11 cellular contexts compared by ENCODE assay signal in the genomic region with DNA sequence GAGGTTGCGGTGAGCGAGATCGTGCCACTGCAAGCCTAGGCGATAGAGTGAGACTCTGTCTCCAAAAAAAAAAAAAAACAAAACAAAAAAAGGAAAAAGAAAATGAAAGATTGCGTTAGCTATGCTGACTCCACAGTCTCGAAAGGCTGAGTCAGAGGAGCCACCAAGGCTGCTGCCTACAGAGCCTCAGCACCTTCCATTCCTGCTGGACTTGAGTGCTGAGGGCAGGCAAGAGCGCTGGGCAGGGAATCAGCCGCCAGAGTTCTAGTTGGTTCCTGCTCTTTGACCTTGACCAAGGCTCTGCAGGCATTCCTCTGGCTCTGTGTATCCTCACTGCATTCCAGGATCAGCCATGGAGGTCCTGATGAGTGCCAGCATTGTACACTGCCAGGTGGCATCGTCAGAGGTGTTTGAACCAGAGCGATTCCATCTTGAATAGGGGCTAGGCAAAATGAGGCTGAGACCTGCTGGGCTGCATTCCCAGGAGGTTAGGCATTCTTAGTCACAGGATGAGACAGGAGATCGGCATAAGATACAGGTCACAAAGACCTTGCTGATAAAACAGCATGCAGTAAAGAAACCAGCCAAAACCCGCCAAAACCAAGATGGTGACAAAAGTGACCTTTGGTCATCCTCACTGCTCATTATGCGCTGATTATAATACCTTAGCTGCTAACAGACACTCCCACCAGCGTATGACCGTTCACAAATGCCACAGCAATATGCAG. TPM values are rescaled to one million over a fixed set of nuclear protein-coding genes. Genes with fewer than 3 reads are reported as not detected.
DNase-seq lines count a peak whose midpoint lies in the region; ATAC-seq and TF ChIP-seq lines count a peak whose summit lies in the region.
"Had no signal": no experiment of that assay in that cellular context is flagged by ENCODE, and none has a peak within 500 bp of the region (broad histone marks: within the 10 kb centered on the region; RNA-seq: fewer than 3 reads in every experiment).

No MANE protein-coding gene starts in this region.

- peaks cover 9 to 18% (median 13%) of the 10 kb centered on the region in 11 experiments for H3K27me3 ChIP-seq in BLaER1 treated with 17β-estradiol and CSF1 and Interleukin-3, amounts not matched to agents 10 nM and 100 nM

- H3K4me2 ChIP-seq in BLaER1 treated with 17β-estradiol and CSF1 and Interleukin-3, amounts not matched to agents 10 nM and 100 nM, result peak overlapping the region in 6 of 11 experiments; percentile 41 to 92 (median 82); a peak in 11 of 22 replicates

- H3K36me3 ChIP-seq in BLaER1 treated with 17β-estradiol and CSF1 and Interleukin-3, amounts not matched to agents 10 nM and 100 nM, result peaks cover 0 to 24% (median 0%) of the 10 kb centered on the region in 11 experiments; a peak in 6 of 22 replicates

- peaks cover 0 to 9% (median 7%) of the 10 kb centered on the region in 11 experiments; a peak in 15 of 22 replicates for H3K9me3 ChIP-seq in BLaER1 treated with 17β-estradiol and CSF1 and Interleukin-3, amounts not matched to agents 10 nM and 100 nM (replicated peaks in 1 of 11)

- peak; percentile 56 for DNase-seq in HT1080 (ENCODE audit: low read depth)
- peak; percentile 18 for DNase-seq in astrocyte of the cerebellum (ENCODE audit: low read depth)
- DNase-seq in left lobe of liver (ENCODE audit: low spot score), result peak; percentile 81
- no peak for DNase-seq in amygdala (lab: John Stamatoyannopoulos, UW)
- DNase-seq: DND-41, NCI-H1105 treated with DMSO at 0.1 percent for 48 hours had no signal

- H3K27ac ChIP-seq in BLaER1 treated with 17β-estradiol and CSF1 and Interleukin-3, amounts not matched to agents 10 nM and 100 nM, result peak overlapping the region in 4 of 11 experiments; percentile 1 to 77 (median 72); a peak in 6 of 22 replicates

- H3K4me3 ChIP-seq in BLaER1 treated with 17β-estradiol and CSF1 and Interleukin-3, amounts not matched to agents 10 nM and 100 nM, result no peak overlapping the region
- no peak overlapping the region for H3K4me3 ChIP-seq in astrocyte of the cerebellum (ENCODE audit: low read depth, low read length)

- peaks cover 27 to 76% (median 34%) of the 10 kb centered on the region in 10 experiments for H3K4me1 ChIP-seq in BLaER1 treated with 17β-estradiol and CSF1 and Interleukin-3, amounts not matched to agents 10 nM and 100 nM

- H4K20me1 ChIP-seq in BLaER1 treated with 17β-estradiol and CSF1 and Interleukin-3, amounts not matched to agents 10 nM and 100 nM, result 0 out of 22 replicates have a peak, but pooled peaks cover 0 to 5% (median 0%) of the 10 kb centered on the region in 11 experiments

- peak; percentile 84 for ATAC-seq in left lobe of liver
- ATAC-seq in HG03442 (IDR thresholded peaks at IDR 0.05; ENCODE audit: unreplicated experiment), result no peak
- ATAC-seq in GM18861 (IDR thresholded peaks at IDR 0.05; ENCODE audit: unreplicated experiment), result no peak
- ATAC-seq in GM19397 (IDR thresholded peaks at IDR 0.05; ENCODE audit: unreplicated experiment), result no peak

- no peak for TF ChIP-seq CTCF in astrocyte of the cerebellum (IDR thresholded peaks at IDR 0.05; ENCODE audit: low read depth, low read length, missing control alignments)

- H3K9ac ChIP-seq in BLaER1 treated with 17β-estradiol and CSF1 and Interleukin-3, amounts not matched to agents 10 nM and 100 nM, result peak overlapping the region in 3 of 11 experiments; percentile 45 to 65 (median 49); a peak in 5 of 22 replicates

- in situ Hi-C loops in astrocyte of the cerebellum (cut with HindIII; ENCODE audit: low sequenced_read_pairs), result no loop called here

RNA-seq across cellular contexts. Expression of gene MESP2, which starts 5.9 kb away (rescaled TPM):
- total RNA-seq in HT1080 (2014; rRNA removed; shearing (Covaris generic)), result not detected in 2 replicates
- polyA plus RNA-seq in HT1080 (2015; cell fraction: cytosol; rRNA removed), result not detected in 2 replicates
- polyA plus RNA-seq in HT1080 (2015; cell fraction: nucleus; rRNA removed), result not detected in 2 replicates
- total RNA-seq in left lobe of liver, result 0.15 TPM
- total RNA-seq: mononuclear cell had no signal

RNA-seq across cellular contexts. Expression of gene MESP1, which starts 31.0 kb away (rescaled TPM):
- total RNA-seq in HT1080 (2014; rRNA removed; shearing (Covaris generic)), result 0.72 and 1.1 TPM in 2 replicates
- polyA plus RNA-seq in HT1080 (2015; cell fraction: cytosol; rRNA removed), result 1.7 and 2.5 TPM in 2 replicates
- polyA plus RNA-seq in HT1080 (2015; cell fraction: nucleus; rRNA removed), result 1.1 and 1.6 TPM in 2 replicates
- total RNA-seq in left lobe of liver, result 3.1 TPM
- total RNA-seq: mononuclear cell had no signal

RNA-seq across cellular contexts. Expression of gene ANPEP, which starts 32.6 kb away (rescaled TPM):
- total RNA-seq in HT1080 (2014; rRNA removed; shearing (Covaris generic)), result 357 and 384 TPM in 2 replicates
- 340 and 361 TPM in 2 replicates for polyA plus RNA-seq in HT1080 (2015; cell fraction: cytosol; rRNA removed)
- 1,086 and 1,306 TPM in 2 replicates for polyA plus RNA-seq in HT1080 (2015; cell fraction: nucleus; rRNA removed)
- 383 TPM for total RNA-seq in left lobe of liver

Comparison
In these comparisons a context has a peak if more than half of its experiments do, and no peak if none do; other contexts are left out.
1. DNase-seq: peak in HT1080 (single experiment), astrocyte of the cerebellum (single experiment) and left lobe of liver (single experiment); none in amygdala (0 of 56).